10 cellular contexts compared by ENCODE assay signal in the genomic region with DNA sequence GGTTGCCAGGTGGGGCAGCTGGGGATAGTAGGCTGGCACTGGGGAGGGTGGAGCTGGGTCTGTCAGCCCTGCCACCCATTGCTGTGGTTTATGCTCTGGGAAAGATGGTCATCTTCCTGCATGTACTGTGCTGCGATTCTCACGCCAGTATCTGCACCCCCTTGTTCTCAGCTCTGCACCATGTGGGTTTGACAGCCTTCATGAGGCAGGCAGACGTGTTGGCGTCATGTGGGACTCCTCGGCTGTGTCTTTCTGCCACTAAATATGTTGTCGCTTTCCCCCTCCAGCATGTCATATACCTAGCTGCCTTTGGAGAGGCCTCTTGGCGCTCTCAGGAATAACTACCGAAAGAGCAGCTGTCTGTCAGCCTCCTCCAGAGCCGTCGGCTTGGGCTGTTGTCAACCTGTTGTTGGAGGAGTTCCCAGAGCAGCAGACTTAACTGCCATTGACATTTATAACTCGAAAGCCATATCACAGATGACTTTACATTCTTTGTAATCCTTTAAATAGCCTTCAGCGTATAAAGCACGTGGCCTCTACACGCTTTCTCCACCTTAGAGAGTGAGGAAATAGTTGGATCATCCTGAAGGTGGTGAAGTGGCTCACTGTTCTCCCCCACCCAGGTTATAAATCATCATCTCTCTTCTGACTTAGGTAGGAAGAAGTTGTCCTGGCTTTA.
A peak's percentile ranks its signal among the peaks of the same experiment; 100 is the strongest.
DNase-seq lines count a peak whose midpoint lies in the region; ATAC-seq and TF ChIP-seq lines count a peak whose summit lies in the region.
"Had no signal": no experiment of that assay in that cellular context is flagged by ENCODE, and none has a peak within 500 bp of the region (broad histone marks: within the 10 kb centered on the region; RNA-seq: fewer than 3 reads in every experiment).

No MANE protein-coding gene starts in this region.

- TF ChIP-seq POLR2A in stomach (IDR thresholded peaks at IDR 0.05) = no peak

- H3K27ac ChIP-seq in RWPE2 (ENCODE audit: poor library complexity, severe bottlenecking) (peak overlapping the region; percentile 30), right cardiac atrium (ENCODE audit: low read length) (peak overlapping the region; percentile 87), stomach (peak overlapping the region in 3 of 5 donors; percentile 11 to 69 (median 16))
- H3K27ac ChIP-seq: A549 had no signal

- H3K27ac Mint-ChIP-seq in activated naive CD4-positive, alpha-beta T cell treated with anti-CD3 and anti-CD28 coated beads, Interleukin-2, amount 50 U/mL, for 72 hours = no peak overlapping the region

- TF ChIP-seq EP300 in stomach (IDR thresholded peaks at IDR 0.05) = no peak

- 54% methylated on average over 14 of the region's 14 CpGs for WGBS in right cardiac atrium
- WGBS in stomach, 5 donors = 49 to 69% (median 52%) methylated on average over 14 of the region's 14 CpGs

- H3K4me3 ChIP-seq in RWPE2 (ENCODE audit: severe bottlenecking) (no peak overlapping the region), right cardiac atrium (ENCODE audit: low read length) (no peak overlapping the region), stomach (no peak overlapping the region)
- H3K4me3 ChIP-seq: A549, thoracic aorta had no signal

- no peaks in the 10 kb centered on the region for H3K9me3 ChIP-seq in RWPE2 (ENCODE audit: severe bottlenecking)
- no peaks in the 10 kb centered on the region for H3K9me3 ChIP-seq in right cardiac atrium (ENCODE audit: control insufficient read depth, low read length)
- H3K9me3 ChIP-seq in stomach = no peaks in the 10 kb centered on the region
- H3K9me3 ChIP-seq: A549, thoracic aorta had no signal

- peaks cover 31% of the 10 kb centered on the region for H3K4me1 ChIP-seq in RWPE2 (ENCODE audit: insufficient read depth, poor library complexity, severe bottlenecking)
- peaks cover 17% of the 10 kb centered on the region for H3K4me1 ChIP-seq in right cardiac atrium (ENCODE audit: control insufficient read depth, insufficient read depth, low read length)
- H3K4me1 ChIP-seq in stomach = peaks cover 34 to 78% (median 54%) of the 10 kb centered on the region in 4 donors
- H3K4me1 ChIP-seq: A549 had no signal

- intact Hi-C loops in right cardiac atrium (cut with DNase I) = no loop called here
- intact Hi-C loops in stomach (cut with DNase I; ENCODE audit: low total_unique reads) = no loop called here

- DNase-seq in NCI-H82 (lab: John Stamatoyannopoulos, UW) = peak; percentile 65
- DNase-seq in NCI-H82 treated with DMSO at 0.1 percent for 48 hours (lab: John Stamatoyannopoulos, UW; ENCODE audit: unreplicated experiment) = no peak
- DNase-seq in RWPE2 (ENCODE audit: low spot score) = no peak
- DNase-seq in right cardiac atrium = peak; percentile 49 to 77 (median 75)
- peak; percentile 54 for DNase-seq in stomach
- no peak for DNase-seq in activated naive CD4-positive, alpha-beta T cell treated with anti-CD3 and anti-CD28 coated beads, Interleukin-2, amount 50 U/mL, for 72 hours (ENCODE audit: low spot score in 2 of 2)

- peak; percentile 71 for ATAC-seq in RWPE2 (ENCODE audit: low read depth)
- ATAC-seq in right cardiac atrium = peak; percentile 77 to 78
- no peak for ATAC-seq in activated naive CD4-positive, alpha-beta T cell treated with anti-CD3 and anti-CD28 coated beads, Interleukin-2, amount 50 U/mL, for 72 hours
- no peak for ATAC-seq in GM18519 (IDR thresholded peaks at IDR 0.05; ENCODE audit: low FRiP score, unreplicated experiment)
- no peak for ATAC-seq in GM21367 (IDR thresholded peaks at IDR 0.05; ENCODE audit: unreplicated experiment)
- ATAC-seq: A549 had no signal

- H3K36me3 Mint-ChIP-seq in activated naive CD4-positive, alpha-beta T cell treated with anti-CD3 and anti-CD28 coated beads, Interleukin-2, amount 50 U/mL, for 72 hours = peaks cover 0 to 10% of the 10 kb centered on the region in 2 donors

- H3K27me3 ChIP-seq in RWPE2 (ENCODE audit: insufficient read depth, poor library complexity, severe bottlenecking) (no peaks in the 10 kb centered on the region), right cardiac atrium (ENCODE audit: control insufficient read depth, insufficient read depth) (no peaks in the 10 kb centered on the region), stomach (no peaks in the 10 kb centered on the region)

- H3K9me3 Mint-ChIP-seq in activated naive CD4-positive, alpha-beta T cell treated with anti-CD3 and anti-CD28 coated beads, Interleukin-2, amount 50 U/mL, for 72 hours = peaks cover 0 to 4% of the 10 kb centered on the region in 2 donors

- TF ChIP-seq CTCF in RWPE2 (IDR thresholded peaks at IDR 0.05; ENCODE audit: poor library complexity, severe bottlenecking) = no peak
- TF ChIP-seq CTCF in stomach (IDR thresholded peaks at IDR 0.05) = no peak

- H3K36me3 ChIP-seq in RWPE2 (ENCODE audit: low read depth) (no peaks in the 10 kb centered on the region), stomach (no peaks in the 10 kb centered on the region)
- H3K36me3 ChIP-seq: thoracic aorta had no signal

Comparison
In these comparisons a context has a peak if more than half of its experiments do, and no peak if none do; other contexts are left out.
1. DNase-seq: peak in NCI-H82 (single experiment), right cardiac atrium (3 of 3) and stomach (single experiment); none in NCI-H82 treated with DMSO at 0.1 percent for 48 hours (single experiment), RWPE2 (single experiment) and activated naive CD4-positive, alpha-beta T cell treated with anti-CD3 and anti-CD28 coated beads, Interleukin-2, amount 50 U/mL, for 72 hours (0 of 2).
2. ATAC-seq: peak in RWPE2 (single experiment) and right cardiac atrium (2 of 2); none in activated naive CD4-positive, alpha-beta T cell treated with anti-CD3 and anti-CD28 coated beads, Interleukin-2, amount 50 U/mL, for 72 hours (0 of 2), GM18519 (single experiment) and GM21367 (single experiment).
3. H3K27ac ChIP-seq: peak in every context shown above with its lines; median percentile 87 in right cardiac atrium; 30 in RWPE2; 16 in stomach.